9 cellular contexts compared by ENCODE assay signal in the genomic region with DNA sequence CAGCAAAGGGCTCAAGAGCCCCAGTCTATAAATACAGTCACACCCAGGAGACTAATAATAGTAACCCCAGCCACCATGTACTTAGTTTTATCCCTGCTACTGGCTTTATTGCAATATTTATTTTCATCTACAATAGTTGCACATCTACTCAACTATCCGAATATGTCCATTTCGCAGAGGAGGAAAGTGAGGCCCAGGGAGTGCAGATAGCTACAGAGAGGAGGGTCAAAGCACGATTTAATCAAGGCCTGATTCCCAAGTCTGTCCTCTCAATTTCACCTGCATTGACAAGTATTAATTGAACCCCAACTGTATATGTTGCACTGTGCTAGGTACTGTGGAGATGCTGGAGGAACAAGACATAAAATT. TPM values are rescaled to one million over a fixed set of nuclear protein-coding genes. Genes with fewer than 3 reads are reported as not detected.
A peak's percentile ranks its signal among the peaks of the same experiment; 100 is the strongest.
DNase-seq lines count a peak whose midpoint lies in the region; TF ChIP-seq lines count a peak whose summit lies in the region.
"Had no signal": no experiment of that assay in that cellular context is flagged by ENCODE, and none has a peak within 500 bp of the region (broad histone marks: within the 10 kb centered on the region; RNA-seq: fewer than 3 reads in every experiment).

No MANE protein-coding gene starts in this region.

- peaks cover 31% of the 10 kb centered on the region for H3K4me1 Mint-ChIP-seq in T-helper 2 cell treated with Interferon-gamma antibody and Interleukin-4, amounts not matched to agents 5 μg/mL and 100 μg/mL, for 36 hours (ENCODE audit: low read depth)

- H3K4me3 ChIP-seq in adipocyte (ENCODE audit: low read length) (peak overlapping the region; percentile 56), kidney epithelial cell (ENCODE audit: low read depth, low read length) (peak overlapping the region; percentile 35)
- H3K4me3 ChIP-seq: A549 had no signal

- peak overlapping the region; percentile 98 for H3K27ac Mint-ChIP-seq in T-helper 2 cell treated with Interferon-gamma antibody and Interleukin-4, amounts not matched to agents 5 μg/mL and 100 μg/mL, for 36 hours

- no peaks in the 10 kb centered on the region for H3K9me3 ChIP-seq in adipocyte (ENCODE audit: control insufficient read depth, low read length)
- H3K9me3 ChIP-seq: A549 had no signal

- H3K36me3 ChIP-seq in adipocyte (ENCODE audit: control insufficient read depth, insufficient read depth, low read length, severe bottlenecking), result no peaks in the 10 kb centered on the region
- H3K36me3 ChIP-seq in kidney epithelial cell (ENCODE audit: control insufficient read depth, insufficient read depth, low read length), result no peaks in the 10 kb centered on the region

- H3K9ac ChIP-seq in adipocyte (ENCODE audit: low read length), result peak overlapping the region; percentile 77

- no peaks in the 10 kb centered on the region for H3K9me3 Mint-ChIP-seq in T-helper 2 cell treated with Interferon-gamma antibody and Interleukin-4, amounts not matched to agents 5 μg/mL and 100 μg/mL, for 36 hours

- H3K36me3 Mint-ChIP-seq in T-helper 2 cell treated with Interferon-gamma antibody and Interleukin-4, amounts not matched to agents 5 μg/mL and 100 μg/mL, for 36 hours (ENCODE audit: low read depth), result peaks cover 3% of the 10 kb centered on the region

- peak overlapping the region; percentile 91 for H3K4me3 Mint-ChIP-seq in T-helper 2 cell treated with Interferon-gamma antibody and Interleukin-4, amounts not matched to agents 5 μg/mL and 100 μg/mL, for 36 hours

- H3K27me3 ChIP-seq in adipocyte (replicated peaks; ENCODE audit: control insufficient read depth, insufficient read depth, low read length) (no peaks in the 10 kb centered on the region), kidney epithelial cell (ENCODE audit: control insufficient read depth, insufficient read depth, low read length) (no peaks in the 10 kb centered on the region)

- H3K27me3 Mint-ChIP-seq in T-helper 2 cell treated with Interferon-gamma antibody and Interleukin-4, amounts not matched to agents 5 μg/mL and 100 μg/mL, for 36 hours (ENCODE audit: low read depth), result no peaks in the 10 kb centered on the region

- TF ChIP-seq CTCF in kidney epithelial cell (IDR thresholded peaks at IDR 0.05; ENCODE audit: insufficient read depth, low read length, poor library complexity, severe bottlenecking), result no peak

- peak overlapping the region; percentile 69 for H3K27ac ChIP-seq in substantia nigra (ENCODE audit: low read depth, low read length, poor library complexity, severe bottlenecking)

- H3K4me1 ChIP-seq in adipocyte (ENCODE audit: control insufficient read depth, insufficient read depth, low read length), result peaks cover 4% of the 10 kb centered on the region

- no peak for DNase-seq in T-helper 2 cell treated with Interferon-gamma antibody and Interleukin-4, amounts not matched to agents 5 μg/mL and 100 μg/mL, for 36 hours (ENCODE audit: low spot score)
- DNase-seq in T-helper 2 cell, result no peak
- DNase-seq in adipocyte (ENCODE audit: low read depth), result no peak
- DNase-seq in kidney epithelial cell (ENCODE audit: low read depth), result no peak
- no peak for DNase-seq in substantia nigra (lab: John Stamatoyannopoulos, UW)
- no peak for DNase-seq in NCI-H69 (lab: John Stamatoyannopoulos, UW)
- no peak for DNase-seq in SIG-M5 treated with dmso at 0.1 percent for 504 hours (lab: John Stamatoyannopoulos, UW; ENCODE audit: unreplicated experiment)
- DNase-seq in LoVo (ENCODE audit: low spot score), result no peak

RNA-seq across cellular contexts. Expression of gene PLP2, which starts 4.0 kb away (rescaled TPM):
- total RNA-seq in kidney epithelial cell, result 82.6 and 118 TPM in 2 replicates

RNA-seq across cellular contexts. Expression of gene MAGIX, which starts 5.2 kb away (rescaled TPM):
- total RNA-seq in kidney epithelial cell, result 2.9 and 5.1 TPM in 2 replicates

RNA-seq across cellular contexts. Expression of gene PRICKLE3, which starts 18.4 kb away (rescaled TPM):
- total RNA-seq in kidney epithelial cell, result 12.7 and 17.7 TPM in 2 replicates

RNA-seq across cellular contexts. Expression of gene SYP, which starts 32.3 kb away (rescaled TPM):
- total RNA-seq in kidney epithelial cell, result 0.27 and 1.0 TPM in 2 replicates

RNA-seq across cellular contexts. Expression of gene GPKOW, which starts 44.2 kb away (rescaled TPM):
- 26.4 and 35.0 TPM in 2 replicates for total RNA-seq in kidney epithelial cell
